8 cellular contexts compared by ENCODE assay signal in genomic region chr17:2041561-2042354, GRCh38. TPM values are rescaled to one million over a fixed set of nuclear protein-coding genes. Genes with fewer than 3 reads are reported as not detected.
DNase-seq lines count a peak whose midpoint lies in the region; ATAC-seq and TF ChIP-seq lines count a peak whose summit lies in the region.

Gene OVCA2 (plus strand): TSS chr17:2042022. CDS start chr17:2042048, 26 bp downstream.

- H3K9me3 ChIP-seq in right cardiac atrium (ENCODE audit: control insufficient read depth, low read length), result no peaks in the 10 kb centered on the region

- peak; percentile 62 for TF ChIP-seq CTCF in GM13977 (IDR thresholded peaks at IDR 0.05; ENCODE audit: extremely low read depth, insufficient read depth, missing control alignments)

- H3K27ac ChIP-seq in right cardiac atrium (ENCODE audit: low read length), result peak within 1 kb of the TSS; percentile 83

- ATAC-seq in HG02870 (IDR thresholded peaks at IDR 0.05; ENCODE audit: unreplicated experiment) (peak; percentile 91), right cardiac atrium (peak; percentile 94 to 96)

- intact Hi-C loops in T-helper 2 cell treated with Interferon-gamma antibody and Interleukin-4, amounts not matched to agents 100 ng/mL and 5 ng/mL, for 36 hours (cut with micrococcal nuclease), result loop anchor here (1.0 to 10.0 kb wide), 3 partner anchors 11 to 397 kb away; partner anchors contain the start of genes DPH1, RILP, RTN4RL1 and SCARF1
- intact Hi-C loops in right cardiac atrium (cut with DNase I), result loop anchor here in 2 of 4 donors (10.0 kb wide), 1 partner anchor 367 kb away; no protein-coding TSS in a partner anchor

- H3K27me3 ChIP-seq in right cardiac atrium (ENCODE audit: control insufficient read depth, insufficient read depth), result no peaks in the 10 kb centered on the region

- in situ Hi-C loops in GM13977 (cut with MboI; ENCODE audit: low pct_unique_long_range_greater_than_20kb, low sequenced_read_pairs, unreplicated experiment), result loop anchor here (25.0 kb wide), 1 partner anchor 329 kb away; the partner anchor contains the start of genes TLCD2 and WDR81

- H3K4me1 ChIP-seq in right cardiac atrium (ENCODE audit: control insufficient read depth, insufficient read depth, low read length), result no peaks in the 10 kb centered on the region

- DNase-seq in GM13977 (ENCODE audit: low spot score) (peak; percentile 99), NCI-H1694 (lab: John Stamatoyannopoulos, UW) (peak; percentile 88), anterior cingulate cortex (lab: John Stamatoyannopoulos, UW) (peak; percentile 58 to 97 (median 89)), right cardiac atrium (peak; percentile 97 to 98 (median 97)), renal cortical epithelial cell (ENCODE audit: low read depth) (peak; percentile 85), OCI-M2 (lab: John Stamatoyannopoulos, UW; ENCODE audit: unreplicated experiment) (no peak)

- H3K4me3 ChIP-seq in right cardiac atrium (ENCODE audit: low read length), result peak within 1 kb of the TSS; percentile 61

- 1% methylated on average over 91 of the region's 91 CpGs for WGBS in right cardiac atrium

RNA-seq across cellular contexts. Expression of gene OVCA2, which starts in this region (rescaled TPM):
- 38.2 and 42.1 TPM in 2 replicates for total RNA-seq in T-helper 2 cell treated with Interferon-gamma antibody and Interleukin-4, amounts not matched to agents 100 ng/mL and 5 ng/mL, for 36 hours
- total RNA-seq in right cardiac atrium (10 to 100 TPM; 15.3 to 29.4 (median 20.5) TPM), renal cortical epithelial cell (24.0 and 93.4 TPM in 2 replicates)
- 35.6 TPM for polyA plus RNA-seq in right cardiac atrium
